ENCODE assay signal across 8 cellular contexts in genomic region chr5:131109540-131110255, GRCh38. TPM values are rescaled to one million over a fixed set of nuclear protein-coding genes. Genes with fewer than 3 reads are reported as not detected.
DNase-seq lines count a peak whose midpoint lies in the region; ATAC-seq and TF ChIP-seq lines count a peak whose summit lies in the region.

No MANE protein-coding gene starts in this region.

- ATAC-seq in GM18519 (IDR thresholded peaks at IDR 0.05; ENCODE audit: low FRiP score, unreplicated experiment) (peak; percentile 91), HG02938 (IDR thresholded peaks at IDR 0.05; ENCODE audit: unreplicated experiment) (peak; percentile 88), GM18517 (IDR thresholded peaks at IDR 0.05; ENCODE audit: unreplicated experiment) (no peak)
- peak; percentile 55 for ATAC-seq in activated T-helper 17 cell treated with anti-CD3 and anti-CD28 coated beads, Interleukin-2, amount 50 U/mL, for 72 hours (replicated peaks)

- no peaks in the 10 kb centered on the region for H3K36me3 Mint-ChIP-seq in activated T-helper 17 cell treated with anti-CD3 and anti-CD28 coated beads, Interleukin-2, amount 50 U/mL, for 72 hours (ENCODE audit: low read depth)

- DNase-seq in COLO829 (ENCODE audit: low spot score) (peak; percentile 20), NCI-H2196 treated with DMSO at 0.1 percent for 48 hours (lab: John Stamatoyannopoulos, UW; ENCODE audit: unreplicated experiment) (peak; percentile 13), head of caudate nucleus (peak in 22 of 42 donors; percentile 17 to 81 (median 55)), retinal pigment epithelial cell (ENCODE audit: low read depth) (peak; percentile 10)

- H3K4me1 Mint-ChIP-seq in activated T-helper 17 cell treated with anti-CD3 and anti-CD28 coated beads, Interleukin-2, amount 50 U/mL, for 72 hours: no peaks in the 10 kb centered on the region

- no peak overlapping the region for H3K4me3 Mint-ChIP-seq in activated T-helper 17 cell treated with anti-CD3 and anti-CD28 coated beads, Interleukin-2, amount 50 U/mL, for 72 hours

- no peak overlapping the region for H3K4me3 ChIP-seq in retinal pigment epithelial cell (ENCODE audit: low read length)

- no peak overlapping the region for H3K27ac Mint-ChIP-seq in activated T-helper 17 cell treated with anti-CD3 and anti-CD28 coated beads, Interleukin-2, amount 50 U/mL, for 72 hours

- intact Hi-C loops in head of caudate nucleus (cut with DNase I): loop anchor here (10.0 kb wide), 1 partner anchor 1205 kb away; the partner anchor contains the start of gene CHSY3

- TF ChIP-seq CTCF in retinal pigment epithelial cell (conservative IDR thresholded peaks at IDR 0.05; ENCODE audit: low read depth, low read length): peak; percentile 69

- no peaks in the 10 kb centered on the region for H3K9me3 Mint-ChIP-seq in activated T-helper 17 cell treated with anti-CD3 and anti-CD28 coated beads, Interleukin-2, amount 50 U/mL, for 72 hours

- H3K27me3 Mint-ChIP-seq in activated T-helper 17 cell treated with anti-CD3 and anti-CD28 coated beads, Interleukin-2, amount 50 U/mL, for 72 hours: no peaks in the 10 kb centered on the region

RNA-seq across cellular contexts. Expression of gene HINT1, which starts 55.4 kb away (rescaled TPM):
- total RNA-seq in activated T-helper 17 cell treated with anti-CD3 and anti-CD28 coated beads, Interleukin-2, amount 50 U/mL, for 72 hours: 100 to 1,000 TPM; 316 to 358 TPM
